In genomic region chr2:65228249-65228750, GRCh38 we compare ENCODE assay signal across 1 cellular context.
TF ChIP-seq lines count a peak whose summit lies in the region.

No MANE protein-coding gene starts in this region.

TF ChIP-seq in GM12878, 131 proteins besides CTCF, POLR2A, EP300 and RAD21 (continued from another document):
- peak; percentile 48; the same call in 1 of the 2 replicates for TF ChIP-seq MTA2 (IDR thresholded peaks at IDR 0.05; ENCODE audit: low read depth)
- 0 out of 2 replicates have a peak, but pooled peaks have one; percentile 41 for TF ChIP-seq MTA3 (IDR thresholded peaks at IDR 0.05; ENCODE audit: borderline replicate concordance, low read length)
- TF ChIP-seq MLLT1 (IDR thresholded peaks at IDR 0.05) = peak; percentile 68; the same call in 1 of the 2 replicates
- no peak for TF ChIP-seq PAX8 (IDR thresholded peaks at IDR 0.05)
- peak in 1 of 2 experiments; percentile 92; a peak in 2 of 4 replicates for TF ChIP-seq ETV6 (conservative IDR thresholded peaks at IDR 0.05 in 1 of 2, IDR thresholded peaks at IDR 0.05 in 1 of 2; ENCODE audit: borderline replicate concordance in 1 of 2, low read depth in 1 of 2)
- TF ChIP-seq SPI1 (IDR thresholded peaks at IDR 0.05; ENCODE audit: borderline replicate concordance, insufficient read depth, low read depth, low read length) = peak; percentile 97
- peak; percentile 44; the same call in 1 of the 2 replicates for TF ChIP-seq ZBTB40 (IDR thresholded peaks at IDR 0.05; ENCODE audit: borderline replicate concordance)
- peak; percentile 96 for TF ChIP-seq ZNF384 (IDR thresholded peaks at IDR 0.05; ENCODE audit: borderline replicate concordance, low read depth, low read length)
- no peak for TF ChIP-seq ZNF687 (IDR thresholded peaks at IDR 0.05)
- no peak for TF ChIP-seq SUPT20H (IDR thresholded peaks at IDR 0.05; ENCODE audit: borderline replicate concordance, control insufficient read depth, low read depth, low read length)
- no peak for TF ChIP-seq RAD51 (IDR thresholded peaks at IDR 0.05)
- TF ChIP-seq ATF7 (IDR thresholded peaks at IDR 0.05; ENCODE audit: low read depth) = peak; percentile 62
- TF ChIP-seq BCL3 (IDR thresholded peaks at IDR 0.05; ENCODE audit: borderline replicate concordance, insufficient read depth, low read depth, low read length, poor library complexity, severe bottlenecking) = no peak
- TF ChIP-seq IRF4 (IDR thresholded peaks at IDR 0.05; ENCODE audit: low read depth, low read length) = 0 out of 2 replicates have a peak, but pooled peaks have one; percentile 4
- TF ChIP-seq EGR1 (IDR thresholded peaks at IDR 0.05; ENCODE audit: borderline replicate concordance in 1 of 2, low read depth in 2 of 2, low read length in 2 of 2) = no peak
- no peak for TF ChIP-seq BHLHE40 (IDR thresholded peaks at IDR 0.05; ENCODE audit: borderline replicate concordance in 1 of 2, low read depth in 2 of 2, low read length in 1 of 2)
- no peak for TF ChIP-seq CHD4 (IDR thresholded peaks at IDR 0.05)
- peak; percentile 5 for TF ChIP-seq MEF2B (IDR thresholded peaks at IDR 0.05; ENCODE audit: partially characterized antibody, poor library complexity, severe bottlenecking)
- TF ChIP-seq USF2 (IDR thresholded peaks at IDR 0.05; ENCODE audit: borderline replicate concordance, low read depth, low read length) = no peak
- no peak for TF ChIP-seq SMC3 (IDR thresholded peaks at IDR 0.05; ENCODE audit: borderline replicate concordance, low read length)
- TF ChIP-seq IRF5 (IDR thresholded peaks at IDR 0.05; ENCODE audit: borderline replicate concordance) = no peak
- 0 out of 2 replicates have a peak, but pooled peaks have one; percentile 8 for TF ChIP-seq NKRF (conservative IDR thresholded peaks at IDR 0.05)
- TF ChIP-seq RUNX3 (IDR thresholded peaks at IDR 0.05; ENCODE audit: low read length) = peak; percentile 57
- peak in 1 of 2 experiments; percentile 48; a peak in 1 of 4 replicates for TF ChIP-seq IKZF2 (IDR thresholded peaks at IDR 0.05)
- TF ChIP-seq WRNIP1 (IDR thresholded peaks at IDR 0.05; ENCODE audit: borderline replicate concordance, low read depth, low read length) = 0 out of 2 replicates have a peak, but pooled peaks have one; percentile 32
- TF ChIP-seq TCF7 (IDR thresholded peaks at IDR 0.05; ENCODE audit: borderline replicate concordance) = no peak
- peak; percentile 47 for TF ChIP-seq POLR2AphosphoS5 (IDR thresholded peaks at IDR 0.05; ENCODE audit: low read length)
- peak; percentile 35 for TF ChIP-seq NBN (IDR thresholded peaks at IDR 0.05)
- TF ChIP-seq ZNF207 (IDR thresholded peaks at IDR 0.05; ENCODE audit: borderline replicate concordance) = 0 out of 2 replicates have a peak, but pooled peaks have one; percentile 3
- TF ChIP-seq PML (IDR thresholded peaks at IDR 0.05; ENCODE audit: low read length) = peak; percentile 34; the same call in 1 of the 2 replicates
- no peak for TF ChIP-seq HDAC2 (IDR thresholded peaks at IDR 0.05)
- TF ChIP-seq GABPA (IDR thresholded peaks at IDR 0.05; ENCODE audit: low read depth) = peak; percentile 74
